Comparison of ENCODE assay signal across 2 cellular contexts in genomic region chr3:195643245-195643644, GRCh38. TPM values are rescaled to one million over a fixed set of nuclear protein-coding genes. Genes with fewer than 3 reads are reported as not detected.
"Had no signal": no experiment of that assay in that cellular context is flagged by ENCODE, and none has a peak within 500 bp of the region (broad histone marks: within the 10 kb centered on the region; RNA-seq: fewer than 3 reads in every experiment).

No MANE protein-coding gene starts in this region.

RNA-seq across cellular contexts. Expression of gene APOD, which starts 59.5 kb away (rescaled TPM):
- total RNA-seq: M059J, PC-3 had no signal
